ENCODE assay signal across 24 cellular contexts in the genomic region with DNA sequence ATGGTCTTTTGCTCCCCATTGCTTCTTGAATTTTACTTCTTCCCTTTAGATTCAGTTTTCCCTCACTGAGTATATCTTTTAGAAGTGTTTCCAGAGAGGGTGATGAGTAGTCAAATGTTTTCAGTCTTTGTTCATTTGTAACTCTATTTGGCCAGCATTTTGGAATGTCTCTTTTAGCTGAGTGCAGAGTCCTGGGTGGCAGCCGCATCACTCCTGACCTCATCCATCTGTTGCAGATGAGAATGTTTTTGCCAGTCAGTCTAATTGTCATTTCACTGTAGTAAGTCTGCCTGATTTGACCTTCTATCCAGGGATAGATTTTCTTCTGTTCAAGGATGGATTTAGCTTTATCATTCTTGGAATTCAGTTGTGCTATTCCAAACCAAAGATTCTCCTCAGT. TPM values are rescaled to one million over a fixed set of nuclear protein-coding genes. Genes with fewer than 3 reads are reported as not detected.
DNase-seq lines count a peak whose midpoint lies in the region; ATAC-seq and TF ChIP-seq lines count a peak whose summit lies in the region.
"Had no signal": no experiment of that assay in that cellular context is flagged by ENCODE, and none has a peak within 500 bp of the region (broad histone marks: within the 10 kb centered on the region; RNA-seq: fewer than 3 reads in every experiment).

No MANE protein-coding gene starts in this region.

- no peak overlapping the region for H3K4me3 ChIP-seq in fibroblast of pulmonary artery (replicated peaks; ENCODE audit: low read depth, low read length)
- H3K4me3 ChIP-seq: smooth muscle cell, thoracic aorta had no signal

- peaks cover 16% of the 10 kb centered on the region for H3K4me1 Mint-ChIP-seq in activated T-helper 17 cell treated with anti-CD3 and anti-CD28 coated beads, Interleukin-2, amount 50 U/mL, for 72 hours

- H3K36me3 Mint-ChIP-seq in activated T-helper 17 cell treated with anti-CD3 and anti-CD28 coated beads, Interleukin-2, amount 50 U/mL, for 72 hours (ENCODE audit: low read depth): peaks cover 99% of the 10 kb centered on the region

- TF ChIP-seq CTCF in fibroblast of pulmonary artery (IDR thresholded peaks at IDR 0.05; ENCODE audit: low read length, missing control alignments): no peak

- H3K27ac Mint-ChIP-seq in activated T-helper 17 cell treated with anti-CD3 and anti-CD28 coated beads, Interleukin-2, amount 50 U/mL, for 72 hours: peak overlapping the region; percentile 80
- H3K27ac Mint-ChIP-seq: activated naive CD4-positive, alpha-beta T cell treated with anti-CD3 and anti-CD28 coated beads for 36 hours had no signal

- H3K27me3 Mint-ChIP-seq in activated T-helper 17 cell treated with anti-CD3 and anti-CD28 coated beads, Interleukin-2, amount 50 U/mL, for 72 hours: no peaks in the 10 kb centered on the region
- H3K27me3 Mint-ChIP-seq: naive B cell had no signal

- DNase-seq in AG08395 (ENCODE audit: low spot score): peak; percentile 62
- DNase-seq in EH (ENCODE audit: low read depth): peak; percentile 52
- peak; percentile 24 for DNase-seq in fibroblast of pulmonary artery (ENCODE audit: low read depth)
- DNase-seq in NCI-H510A (lab: John Stamatoyannopoulos, UW): no peak
- no peak for DNase-seq in activated naive CD4-positive, alpha-beta T cell (lab: John Stamatoyannopoulos, UW)
- DNase-seq: ACHN; activated naive CD4-positive, alpha-beta T cell treated with anti-CD3 and anti-CD28 coated beads for 36 hours; anterior cingulate cortex; central memory CD4-positive, alpha-beta T cell; foreskin melanocyte; KG1; left colon; mesendoderm; MM.1S; naive B cell; NCI-H1417 treated with DMSO at 0.1 percent for 48 hours; NCI-H524 treated with DMSO at 0.1 percent for 48 hours; nucleus accumbens; stimulated activated CD4-positive, alpha-beta T cell treated with anti-CD3 and anti-CD28 coated beads, Interleukin-2, amount 100 ng/mL, for 24 hours had no signal

- H3K4me3 Mint-ChIP-seq in activated T-helper 17 cell treated with anti-CD3 and anti-CD28 coated beads, Interleukin-2, amount 50 U/mL, for 72 hours: no peak overlapping the region
- H3K4me3 Mint-ChIP-seq: activated naive CD4-positive, alpha-beta T cell treated with anti-CD3 and anti-CD28 coated beads for 36 hours; naive B cell had no signal

- no peak for TF ChIP-seq POLR2A in GM18505 (IDR thresholded peaks at IDR 0.05; ENCODE audit: borderline replicate concordance, extremely low read depth, insufficient read depth, insufficient read length)

- no peak for ATAC-seq in activated T-helper 17 cell treated with anti-CD3 and anti-CD28 coated beads, Interleukin-2, amount 50 U/mL, for 72 hours (replicated peaks)
- ATAC-seq in GM19328 (IDR thresholded peaks at IDR 0.05; ENCODE audit: unreplicated experiment) (no peak), GM18505 (IDR thresholded peaks at IDR 0.05; ENCODE audit: unreplicated experiment) (no peak)
- ATAC-seq: left colon had no signal

- no peaks in the 10 kb centered on the region for H3K9me3 Mint-ChIP-seq in activated T-helper 17 cell treated with anti-CD3 and anti-CD28 coated beads, Interleukin-2, amount 50 U/mL, for 72 hours
- H3K9me3 Mint-ChIP-seq: activated naive CD4-positive, alpha-beta T cell treated with anti-CD3 and anti-CD28 coated beads for 36 hours; naive B cell had no signal

RNA-seq across cellular contexts. Expression of a gene that starts 7.3 kb away (rescaled TPM):
- total RNA-seq in activated T-helper 17 cell treated with anti-CD3 and anti-CD28 coated beads, Interleukin-2, amount 50 U/mL, for 72 hours: 10 to 100 TPM; 26.2 to 80.6 TPM

Comparison
In these comparisons a context has a peak if more than half of its experiments do, and no peak if none do; other contexts are left out.
1. DNase-seq: peak in AG08395 (single experiment), EH (single experiment) and fibroblast of pulmonary artery (single experiment); none in NCI-H510A (single experiment) and activated naive CD4-positive, alpha-beta T cell (0 of 4).